In genomic region chr3:47348411-47349154, GRCh38 we compare ENCODE assay signal across 20 cellular contexts. TPM values are rescaled to one million over a fixed set of nuclear protein-coding genes. Genes with fewer than 3 reads are reported as not detected.
A peak's percentile ranks its signal among the peaks of the same experiment; 100 is the strongest.
DNase-seq lines count a peak whose midpoint lies in the region; ATAC-seq lines count a peak whose summit lies in the region.
"Had no signal": no experiment of that assay in that cellular context is flagged by ENCODE, and none has a peak within 500 bp of the region (broad histone marks: within the 10 kb centered on the region; RNA-seq: fewer than 3 reads in every experiment).

No MANE protein-coding gene starts in this region.

- peaks cover 19% of the 10 kb centered on the region for H3K36me3 Mint-ChIP-seq in activated T-helper 17 cell treated with anti-CD3 and anti-CD28 coated beads, Interleukin-2, amount 50 U/mL, for 72 hours (ENCODE audit: low read depth)
- peaks cover 24 to 31% of the 10 kb centered on the region in 2 donors for H3K36me3 Mint-ChIP-seq in stimulated activated naive B cell treated with anti-CD40 and anti-IgM and Interleukin-4, amounts not matched to agents 10 μg/mL and 1 μg/mL and 100 μg/mL, for 72 hours
- peaks cover 11 to 19% of the 10 kb centered on the region in 2 donors for H3K36me3 Mint-ChIP-seq in CD4-positive, alpha-beta memory T cell

- in situ Hi-C loops in G401 (cut with HindIII; ENCODE audit: low sequenced_read_pairs), result no loop called here

- POLR2A ChIA-PET in CD4-positive, alpha-beta memory T cell (lab: Charles Lee; ENCODE audit: partially characterized antibody), result interaction anchor here (0.6 kb wide), 1 partner anchor 415 kb away, joined by 3 read pairs; no protein-coding TSS in a partner anchor

- no peak for ATAC-seq in activated T-helper 17 cell treated with anti-CD3 and anti-CD28 coated beads, Interleukin-2, amount 50 U/mL, for 72 hours (replicated peaks)
- no peak for ATAC-seq in stimulated activated naive B cell treated with anti-CD40 and anti-IgM and Interleukin-4, amounts not matched to agents 10 μg/mL and 1 μg/mL and 100 μg/mL, for 72 hours (replicated peaks)
- ATAC-seq: CD8-positive, alpha-beta T cell had no signal

- CTCF ChIA-PET in CD4-positive, alpha-beta memory T cell (lab: Charles Lee; ENCODE audit: partially characterized antibody), result no interaction called here

- no peaks in the 10 kb centered on the region for H3K9me3 ChIP-seq in esophagus (ENCODE audit: control insufficient read depth in 2 of 2, insufficient read depth in 1 of 2, low read depth in 1 of 2, low read length in 1 of 2)
- H3K9me3 ChIP-seq in CD4-positive, alpha-beta memory T cell (ENCODE audit: control insufficient read depth in 1 of 2, low read length in 2 of 2), result no peaks in the 10 kb centered on the region
- H3K9me3 ChIP-seq: HAP-1, SK-N-SH had no signal

- 82 to 83% methylated on average over 5 of the region's 5 CpGs for WGBS in esophagus, 2 donors

- H3K4me3 ChIP-seq in esophagus (ENCODE audit: low read depth in 1 of 2, low read length in 2 of 2), result no peak overlapping the region
- no peak overlapping the region for H3K4me3 ChIP-seq in CD4-positive, alpha-beta memory T cell (ENCODE audit: low read length in 2 of 2)
- H3K4me3 ChIP-seq: HAP-1 had no signal

- no peaks in the 10 kb centered on the region for H3K27me3 Mint-ChIP-seq in activated T-helper 17 cell treated with anti-CD3 and anti-CD28 coated beads, Interleukin-2, amount 50 U/mL, for 72 hours
- no peaks in the 10 kb centered on the region for H3K27me3 Mint-ChIP-seq in stimulated activated naive B cell treated with anti-CD40 and anti-IgM and Interleukin-4, amounts not matched to agents 10 μg/mL and 1 μg/mL and 100 μg/mL, for 72 hours
- no peaks in the 10 kb centered on the region for H3K27me3 Mint-ChIP-seq in CD4-positive, alpha-beta memory T cell

- H3K36me3 ChIP-seq in esophagus (ENCODE audit: control insufficient read depth in 2 of 2, insufficient read depth in 2 of 2, low read length in 1 of 2), result peaks cover 0 to 16% of the 10 kb centered on the region in 2 donors
- H3K36me3 ChIP-seq in CD4-positive, alpha-beta memory T cell (ENCODE audit: insufficient read depth, low read length), result peaks cover 9% of the 10 kb centered on the region

- intact Hi-C loops in CD4-positive, alpha-beta memory T cell (cut with micrococcal nuclease), result no loop called here

- peak overlapping the region; percentile 34 to 66 for H3K27ac ChIP-seq in esophagus (ENCODE audit: low read depth in 2 of 2, low read length in 1 of 2)
- no peak overlapping the region for H3K27ac ChIP-seq in CD4-positive, alpha-beta memory T cell (ENCODE audit: low read depth, low read length)
- H3K27ac ChIP-seq: HL-60 had no signal

- H3K4me1 Mint-ChIP-seq in activated T-helper 17 cell treated with anti-CD3 and anti-CD28 coated beads, Interleukin-2, amount 50 U/mL, for 72 hours, result no peaks in the 10 kb centered on the region
- H3K4me1 Mint-ChIP-seq in stimulated activated naive B cell treated with anti-CD40 and anti-IgM and Interleukin-4, amounts not matched to agents 10 μg/mL and 1 μg/mL and 100 μg/mL, for 72 hours, result peaks cover 29 to 42% of the 10 kb centered on the region in 2 donors
- H3K4me1 Mint-ChIP-seq in CD4-positive, alpha-beta memory T cell, result no peaks in the 10 kb centered on the region

- H3K27ac Mint-ChIP-seq in activated T-helper 17 cell treated with anti-CD3 and anti-CD28 coated beads, Interleukin-2, amount 50 U/mL, for 72 hours, result peak overlapping the region; percentile 14
- peak overlapping the region; percentile 28 for H3K27ac Mint-ChIP-seq in stimulated activated naive B cell treated with anti-CD40 and anti-IgM and Interleukin-4, amounts not matched to agents 10 μg/mL and 1 μg/mL and 100 μg/mL, for 72 hours
- H3K27ac Mint-ChIP-seq in CD4-positive, alpha-beta memory T cell, result peak overlapping the region in 2 of 7 donors; percentile 0 to 53
- H3K27ac Mint-ChIP-seq: CD8-positive, alpha-beta T cell had no signal

- DNase-seq in G401 (ENCODE audit: low spot score) (peak; percentile 64), DMS153 treated with DMSO at 0.1 percent for 48 hours (lab: John Stamatoyannopoulos, UW; ENCODE audit: unreplicated experiment) (no peak), cerebellar nuclear complex (lab: John Stamatoyannopoulos, UW) (no peak)
- DNase-seq in stimulated activated naive B cell treated with anti-CD40 and anti-IgM and Interleukin-4, amounts not matched to agents 10 μg/mL and 1 μg/mL and 100 μg/mL, for 72 hours, result no peak
- DNase-seq in CD4-positive, alpha-beta memory T cell, result no peak
- DNase-seq: Calu3; CD8-positive, alpha-beta T cell; DMS53; NCI-H1092 treated with DMSO at 0.1 percent for 48 hours; NCI-H146; NCI-H2029 treated with DMSO at 0.1 percent for 48 hours; NCI-H748 treated with DMSO at 0.1 percent for 48 hours; NK-92 treated with Interleukin-12 subunit alpha and Interleukin-12 subunit beta, amount 100 ng/mL, for 24 hours; RPMI8226; SHP77 treated with DMSO at 0.1 percent for 48 hours; SK-N-SH had no signal

- H3K4me3 Mint-ChIP-seq in activated T-helper 17 cell treated with anti-CD3 and anti-CD28 coated beads, Interleukin-2, amount 50 U/mL, for 72 hours, result no peak overlapping the region
- no peak overlapping the region for H3K4me3 Mint-ChIP-seq in stimulated activated naive B cell treated with anti-CD40 and anti-IgM and Interleukin-4, amounts not matched to agents 10 μg/mL and 1 μg/mL and 100 μg/mL, for 72 hours
- no peak overlapping the region for H3K4me3 Mint-ChIP-seq in CD4-positive, alpha-beta memory T cell
- H3K4me3 Mint-ChIP-seq: CD8-positive, alpha-beta T cell had no signal

- H3K27me3 ChIP-seq in esophagus (ENCODE audit: control insufficient read depth in 1 of 2, insufficient read depth in 2 of 2, low read length in 2 of 2), result no peaks in the 10 kb centered on the region
- H3K27me3 ChIP-seq in CD4-positive, alpha-beta memory T cell (ENCODE audit: insufficient read depth, low read length), result no peaks in the 10 kb centered on the region

- H3K9me3 Mint-ChIP-seq in activated T-helper 17 cell treated with anti-CD3 and anti-CD28 coated beads, Interleukin-2, amount 50 U/mL, for 72 hours, result no peaks in the 10 kb centered on the region
- no peaks in the 10 kb centered on the region for H3K9me3 Mint-ChIP-seq in stimulated activated naive B cell treated with anti-CD40 and anti-IgM and Interleukin-4, amounts not matched to agents 10 μg/mL and 1 μg/mL and 100 μg/mL, for 72 hours
- no peaks in the 10 kb centered on the region for H3K9me3 Mint-ChIP-seq in CD4-positive, alpha-beta memory T cell
- H3K9me3 Mint-ChIP-seq: CD8-positive, alpha-beta T cell had no signal

- H3K4me1 ChIP-seq in esophagus (ENCODE audit: control insufficient read depth in 2 of 2, insufficient read depth in 2 of 2, low read length in 1 of 2), result peaks cover 0 to 3% of the 10 kb centered on the region in 2 donors
- H3K4me1 ChIP-seq in CD4-positive, alpha-beta memory T cell (ENCODE audit: insufficient read depth, low read length), result no peaks in the 10 kb centered on the region
- H3K4me1 ChIP-seq: HAP-1 had no signal

RNA-seq across cellular contexts. Expression of gene PTPN23, which starts 32.2 kb away (rescaled TPM):
- total RNA-seq in G401 (2014; rRNA removed; shearing (Covaris generic)), result 6.6 and 9.0 TPM in 2 replicates
- total RNA-seq in activated T-helper 17 cell treated with anti-CD3 and anti-CD28 coated beads, Interleukin-2, amount 50 U/mL, for 72 hours, result 10 to 100 TPM; 28.7 to 32.0 TPM
- polyA plus RNA-seq in esophagus, result 10 to 100 TPM; 12.2 to 26.7 TPM
- 10 to 100 TPM; 50.0 to 53.9 TPM for total RNA-seq in CD4-positive, alpha-beta memory T cell
- polyA plus RNA-seq in CD4-positive, alpha-beta memory T cell, result 1 to 10 TPM in 1 of 2 donors, under 1 TPM in 1; 0.46 to 4.3 TPM
